ENCODE assay signal across 1 cellular context in genomic region chr4:114615435-114615834, GRCh38.
TF ChIP-seq lines count a peak whose summit lies in the region.

No MANE protein-coding gene starts in this region.

TF ChIP-seq in K562, 482 proteins besides CTCF, POLR2A, EP300 and RAD21 (continued from another document):
- TF ChIP-seq PRDM10 (IDR thresholded peaks at IDR 0.05; ENCODE audit: partially characterized antibody) (no peak), ETS2 (tag; IDR thresholded peaks at IDR 0.05; ENCODE audit: borderline replicate concordance, poor library complexity, severe bottlenecking) (no peak)
